8 cellular contexts compared by ENCODE assay signal in the genomic region with DNA sequence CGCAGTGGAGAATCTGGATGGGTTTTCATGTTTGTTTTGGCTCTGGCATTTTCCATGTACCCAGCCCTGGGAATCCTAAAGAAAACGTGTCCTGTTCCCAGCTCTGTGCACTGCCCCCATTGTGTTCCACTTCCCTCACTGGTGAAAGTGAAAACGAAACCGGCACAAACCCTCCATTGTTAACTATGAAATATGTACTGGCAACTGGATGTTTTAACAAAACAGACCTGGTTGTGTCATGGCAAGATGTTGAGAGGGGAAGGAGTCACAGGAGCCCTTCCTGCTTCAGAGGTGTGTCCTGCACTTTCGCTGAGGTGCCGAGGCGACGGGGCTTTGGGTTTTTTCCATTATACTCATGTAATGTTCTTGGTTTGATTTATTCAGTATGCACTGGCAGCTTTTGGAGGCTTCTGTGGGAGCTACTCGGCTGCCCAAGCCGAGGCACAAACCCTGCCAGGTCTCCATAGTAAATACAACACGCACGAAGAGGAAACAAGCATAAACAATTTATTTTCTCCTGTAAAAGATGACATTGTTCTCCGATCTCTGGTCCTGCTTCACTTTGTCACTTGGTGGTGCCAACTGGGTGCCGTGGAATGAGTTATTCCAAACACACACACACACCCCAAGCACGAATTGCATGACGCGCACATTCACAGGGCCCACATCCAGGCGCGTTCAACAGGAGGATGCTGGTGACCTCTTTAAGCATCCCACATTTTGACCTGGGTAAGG.
A peak's percentile ranks its signal among the peaks of the same experiment; 100 is the strongest.
DNase-seq lines count a peak whose midpoint lies in the region; ATAC-seq and TF ChIP-seq lines count a peak whose summit lies in the region.

No MANE protein-coding gene starts in this region.

- DNase-seq in Daoy (ENCODE audit: low read depth) (peak; percentile 88), NCI-H774 (lab: John Stamatoyannopoulos, UW) (peak; percentile 65), foreskin melanocyte (peak; percentile 87), progenitor cell of endocrine pancreas (ENCODE audit: low spot score, unreplicated experiment) (no peak), ureter (ENCODE audit: low spot score) (peak; percentile 59), SKM-1 treated with dmso at 0.1 percent for 144 hours (lab: John Stamatoyannopoulos, UW; ENCODE audit: unreplicated experiment) (no peak)

- peak; percentile 52 for ATAC-seq in HG02763 (IDR thresholded peaks at IDR 0.05; ENCODE audit: unreplicated experiment)
- ATAC-seq in activated T-helper 17 cell treated with anti-CD3 and anti-CD28 coated beads, Interleukin-2, amount 50 U/mL, for 72 hours (replicated peaks): peak; percentile 94

- no peaks in the 10 kb centered on the region for H3K27me3 Mint-ChIP-seq in activated T-helper 17 cell treated with anti-CD3 and anti-CD28 coated beads, Interleukin-2, amount 50 U/mL, for 72 hours
- no peaks in the 10 kb centered on the region for H3K27me3 Mint-ChIP-seq in progenitor cell of endocrine pancreas

- peaks cover 57% of the 10 kb centered on the region for H3K4me1 Mint-ChIP-seq in activated T-helper 17 cell treated with anti-CD3 and anti-CD28 coated beads, Interleukin-2, amount 50 U/mL, for 72 hours
- H3K4me1 Mint-ChIP-seq in progenitor cell of endocrine pancreas (ENCODE audit: low read depth): peaks cover 4% of the 10 kb centered on the region

- peaks cover 95% of the 10 kb centered on the region for H3K36me3 Mint-ChIP-seq in activated T-helper 17 cell treated with anti-CD3 and anti-CD28 coated beads, Interleukin-2, amount 50 U/mL, for 72 hours (ENCODE audit: low read depth)
- H3K36me3 Mint-ChIP-seq in progenitor cell of endocrine pancreas (ENCODE audit: insufficient read depth): no peaks in the 10 kb centered on the region

- H3K9me3 Mint-ChIP-seq in activated T-helper 17 cell treated with anti-CD3 and anti-CD28 coated beads, Interleukin-2, amount 50 U/mL, for 72 hours: no peaks in the 10 kb centered on the region
- H3K9me3 Mint-ChIP-seq in progenitor cell of endocrine pancreas (ENCODE audit: low read depth): no peaks in the 10 kb centered on the region

- peak overlapping the region; percentile 79 for H3K4me3 Mint-ChIP-seq in activated T-helper 17 cell treated with anti-CD3 and anti-CD28 coated beads, Interleukin-2, amount 50 U/mL, for 72 hours
- H3K4me3 Mint-ChIP-seq in progenitor cell of endocrine pancreas (ENCODE audit: low read depth): no peak overlapping the region

- TF ChIP-seq CTCF in progenitor cell of endocrine pancreas (IDR thresholded peaks at IDR 0.05; ENCODE audit: unreplicated experiment): no peak

- peak overlapping the region; percentile 86 for H3K27ac Mint-ChIP-seq in activated T-helper 17 cell treated with anti-CD3 and anti-CD28 coated beads, Interleukin-2, amount 50 U/mL, for 72 hours
- H3K27ac Mint-ChIP-seq in progenitor cell of endocrine pancreas: peak overlapping the region; percentile 13

Comparison
In these comparisons a context has a peak if more than half of its experiments do, and no peak if none do; other contexts are left out.
1. DNase-seq: peak in Daoy (single experiment), NCI-H774 (single experiment), foreskin melanocyte (single experiment) and ureter (single experiment); none in progenitor cell of endocrine pancreas (single experiment) and SKM-1 treated with dmso at 0.1 percent for 144 hours (single experiment).